1 cellular context compared by ENCODE assay signal in genomic region chr20:64050261-64051032, GRCh38.
TF ChIP-seq lines count a peak whose summit lies in the region.

No MANE protein-coding gene starts in this region.

TF ChIP-seq in endothelial cell of umbilical vein, 7 proteins besides CTCF, POLR2A, EP300 and RAD21:
- TF ChIP-seq GATA2 (IDR thresholded peaks at IDR 0.05; ENCODE audit: insufficient read depth, insufficient read length, low read depth, low read length) (no peak), MAX (IDR thresholded peaks at IDR 0.05; ENCODE audit: insufficient read depth, insufficient read length) (no peak), JUN (IDR thresholded peaks at IDR 0.05; ENCODE audit: borderline replicate concordance, insufficient read depth, insufficient read length, low read depth) (no peak), EZH2 (IDR thresholded peaks at IDR 0.05; ENCODE audit: borderline replicate concordance, low read depth, low read length, severe bottlenecking) (no peak), POLR2AphosphoS5 (IDR thresholded peaks at IDR 0.05; ENCODE audit: insufficient read depth, low read depth, low read length) (no peak), MYC (IDR thresholded peaks at IDR 0.05; ENCODE audit: low read depth, low read length) (no peak), FOS (IDR thresholded peaks at IDR 0.05; ENCODE audit: borderline replicate concordance, insufficient read depth, low read length) (no peak)
